1 cellular context compared by ENCODE assay signal in the genomic region with DNA sequence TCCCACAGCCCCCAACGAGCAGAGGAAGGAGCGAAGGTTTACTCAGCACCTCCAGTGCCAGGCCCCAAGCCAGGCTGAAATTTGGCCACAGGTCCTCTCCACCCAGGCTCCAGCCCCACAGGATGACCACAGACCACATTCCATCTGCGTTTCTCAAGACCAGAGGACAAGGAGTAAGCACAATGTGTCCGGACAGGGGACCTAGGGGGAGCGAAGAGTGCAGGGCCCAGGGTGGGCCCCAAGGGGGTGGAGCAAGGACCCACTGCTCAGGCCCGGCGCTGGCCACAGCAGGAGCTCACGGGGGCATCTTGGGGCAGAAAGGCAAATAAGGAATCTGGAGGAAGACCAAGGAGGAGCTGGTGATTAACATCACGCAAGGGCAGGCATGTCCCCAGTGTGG.
TF ChIP-seq lines count a peak whose summit lies in the region.

No MANE protein-coding gene starts in this region.

TF ChIP-seq in WTC11, 78 proteins besides CTCF, POLR2A, EP300 and RAD21 (continued from another document):
- TF ChIP-seq, protein P1, sequence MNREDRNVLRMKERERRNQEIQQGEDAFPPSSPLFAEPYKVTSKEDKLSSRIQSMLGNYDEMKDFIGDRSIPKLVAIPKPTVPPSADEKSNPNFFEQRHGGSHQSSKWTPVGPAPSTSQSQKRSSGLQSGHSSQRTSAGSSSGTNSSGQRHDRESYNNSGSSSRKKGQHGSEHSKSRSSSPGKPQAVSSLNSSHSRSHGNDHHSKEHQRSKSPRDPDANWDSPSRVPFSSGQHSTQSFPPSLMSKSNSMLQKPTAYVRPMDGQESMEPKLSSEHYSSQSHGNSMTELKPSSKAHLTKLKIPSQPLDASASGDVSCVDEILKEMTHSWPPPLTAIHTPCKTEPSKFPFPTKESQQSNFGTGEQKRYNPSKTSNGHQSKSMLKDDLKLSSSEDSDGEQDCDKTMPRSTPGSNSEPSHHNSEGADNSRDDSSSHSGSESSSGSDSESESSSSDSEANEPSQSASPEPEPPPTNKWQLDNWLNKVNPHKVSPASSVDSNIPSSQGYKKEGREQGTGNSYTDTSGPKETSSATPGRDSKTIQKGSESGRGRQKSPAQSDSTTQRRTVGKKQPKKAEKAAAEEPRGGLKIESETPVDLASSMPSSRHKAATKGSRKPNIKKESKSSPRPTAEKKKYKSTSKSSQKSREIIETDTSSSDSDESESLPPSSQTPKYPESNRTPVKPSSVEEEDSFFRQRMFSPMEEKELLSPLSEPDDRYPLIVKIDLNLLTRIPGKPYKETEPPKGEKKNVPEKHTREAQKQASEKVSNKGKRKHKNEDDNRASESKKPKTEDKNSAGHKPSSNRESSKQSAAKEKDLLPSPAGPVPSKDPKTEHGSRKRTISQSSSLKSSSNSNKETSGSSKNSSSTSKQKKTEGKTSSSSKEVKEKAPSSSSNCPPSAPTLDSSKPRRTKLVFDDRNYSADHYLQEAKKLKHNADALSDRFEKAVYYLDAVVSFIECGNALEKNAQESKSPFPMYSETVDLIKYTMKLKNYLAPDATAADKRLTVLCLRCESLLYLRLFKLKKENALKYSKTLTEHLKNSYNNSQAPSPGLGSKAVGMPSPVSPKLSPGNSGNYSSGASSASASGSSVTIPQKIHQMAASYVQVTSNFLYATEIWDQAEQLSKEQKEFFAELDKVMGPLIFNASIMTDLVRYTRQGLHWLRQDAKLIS (CRISPR knock-in tag; IDR thresholded peaks at IDR 0.05; ENCODE audit: borderline replicate concordance), result no peak
- TF ChIP-seq SP1 (CRISPR knock-in tag; conservative IDR thresholded peaks at IDR 0.05), result no peak
- TF ChIP-seq NFATC4 (CRISPR knock-in tag; IDR thresholded peaks at IDR 0.05), result no peak
- no peak for TF ChIP-seq TEAD4 (CRISPR knock-in tag; IDR thresholded peaks at IDR 0.05)
- no peak for TF ChIP-seq ZNF263 (CRISPR knock-in tag; IDR thresholded peaks at IDR 0.05; ENCODE audit: low read depth)
- TF ChIP-seq, protein P2, sequence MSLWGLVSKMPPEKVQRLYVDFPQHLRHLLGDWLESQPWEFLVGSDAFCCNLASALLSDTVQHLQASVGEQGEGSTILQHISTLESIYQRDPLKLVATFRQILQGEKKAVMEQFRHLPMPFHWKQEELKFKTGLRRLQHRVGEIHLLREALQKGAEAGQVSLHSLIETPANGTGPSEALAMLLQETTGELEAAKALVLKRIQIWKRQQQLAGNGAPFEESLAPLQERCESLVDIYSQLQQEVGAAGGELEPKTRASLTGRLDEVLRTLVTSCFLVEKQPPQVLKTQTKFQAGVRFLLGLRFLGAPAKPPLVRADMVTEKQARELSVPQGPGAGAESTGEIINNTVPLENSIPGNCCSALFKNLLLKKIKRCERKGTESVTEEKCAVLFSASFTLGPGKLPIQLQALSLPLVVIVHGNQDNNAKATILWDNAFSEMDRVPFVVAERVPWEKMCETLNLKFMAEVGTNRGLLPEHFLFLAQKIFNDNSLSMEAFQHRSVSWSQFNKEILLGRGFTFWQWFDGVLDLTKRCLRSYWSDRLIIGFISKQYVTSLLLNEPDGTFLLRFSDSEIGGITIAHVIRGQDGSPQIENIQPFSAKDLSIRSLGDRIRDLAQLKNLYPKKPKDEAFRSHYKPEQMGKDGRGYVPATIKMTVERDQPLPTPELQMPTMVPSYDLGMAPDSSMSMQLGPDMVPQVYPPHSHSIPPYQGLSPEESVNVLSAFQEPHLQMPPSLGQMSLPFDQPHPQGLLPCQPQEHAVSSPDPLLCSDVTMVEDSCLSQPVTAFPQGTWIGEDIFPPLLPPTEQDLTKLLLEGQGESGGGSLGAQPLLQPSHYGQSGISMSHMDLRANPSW (CRISPR knock-in tag; conservative IDR thresholded peaks at IDR 0.05; ENCODE audit: low read depth), result no peak
- no peak for TF ChIP-seq NR1H2 (CRISPR knock-in tag; IDR thresholded peaks at IDR 0.05)
- TF ChIP-seq SMAD3 (CRISPR knock-in tag; IDR thresholded peaks at IDR 0.05; ENCODE audit: borderline replicate concordance), result no peak
- no peak for TF ChIP-seq SMAD4 (CRISPR knock-in tag; IDR thresholded peaks at IDR 0.05)
- TF ChIP-seq MYBL2 (CRISPR knock-in tag; IDR thresholded peaks at IDR 0.05), result no peak
